In the genomic region with DNA sequence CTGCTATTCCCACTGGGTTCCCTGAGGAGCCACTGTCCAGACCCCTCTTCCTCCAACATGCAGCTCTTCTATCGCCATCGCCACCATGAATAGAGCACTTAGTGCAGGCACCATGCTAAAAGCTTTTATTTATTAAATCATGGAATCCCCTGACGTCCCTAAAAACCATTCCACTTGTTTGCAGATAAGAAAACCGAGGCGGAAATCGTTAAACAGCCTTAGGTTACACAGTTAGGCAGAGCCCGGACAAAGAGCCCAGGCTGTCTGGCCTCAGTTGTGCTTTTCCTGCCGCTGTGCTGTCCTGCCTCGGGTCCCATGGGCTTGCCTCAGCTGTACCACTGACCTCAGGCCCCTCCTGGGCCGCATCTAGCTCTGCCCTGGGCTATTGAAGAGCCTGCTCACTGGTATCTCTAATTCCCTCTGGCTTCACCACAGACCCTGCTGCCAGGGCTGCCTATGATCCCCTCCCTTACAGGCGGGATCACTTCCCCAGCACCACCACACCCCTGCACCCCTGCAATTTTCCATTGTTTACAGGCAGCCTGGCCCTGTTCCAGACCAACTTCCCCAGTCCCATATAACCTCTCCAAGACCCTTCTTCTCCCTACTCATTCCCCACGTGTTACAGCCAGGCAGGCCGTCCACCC, we compare ENCODE assay signal across 14 cellular contexts. TPM values are rescaled to one million over a fixed set of nuclear protein-coding genes. Genes with fewer than 3 reads are reported as not detected.
DNase-seq lines count a peak whose midpoint lies in the region; ATAC-seq and TF ChIP-seq lines count a peak whose summit lies in the region.
"Had no signal": no experiment of that assay in that cellular context is flagged by ENCODE, and none has a peak within 500 bp of the region (broad histone marks: within the 10 kb centered on the region; RNA-seq: fewer than 3 reads in every experiment).

No MANE protein-coding gene starts in this region.

- no peaks in the 10 kb centered on the region for H3K9me3 ChIP-seq in BLaER1 treated with 17β-estradiol and CSF1 and Interleukin-3, amounts not matched to agents 10 nM and 100 nM (replicated peaks in 1 of 11)
- H3K9me3 ChIP-seq in left ventricle myocardium inferior (replicated peaks) = no peaks in the 10 kb centered on the region
- H3K9me3 ChIP-seq: colonic mucosa had no signal

- no peaks in the 10 kb centered on the region for H3K9me3 Mint-ChIP-seq in activated T-helper 17 cell treated with anti-CD3 and anti-CD28 coated beads, Interleukin-2, amount 50 U/mL, for 72 hours
- H3K9me3 Mint-ChIP-seq: activated CD4-positive, alpha-beta T cell treated with anti-CD3 and anti-CD28 coated beads, Interleukin-2, amount 10 ng/mL, durations not matched to agents 24 days and 14 days; activated naive CD4-positive, alpha-beta T cell treated with anti-CD3 and anti-CD28 coated beads for 36 hours; nephron progenitor cell had no signal

- no peaks in the 10 kb centered on the region for H3K27me3 ChIP-seq in BLaER1 treated with 17β-estradiol and CSF1 and Interleukin-3, amounts not matched to agents 10 nM and 100 nM
- H3K27me3 ChIP-seq in left ventricle myocardium inferior (ENCODE audit: low read depth) = no peaks in the 10 kb centered on the region
- H3K27me3 ChIP-seq: colonic mucosa had no signal

- H3K36me3 Mint-ChIP-seq in activated T-helper 17 cell treated with anti-CD3 and anti-CD28 coated beads, Interleukin-2, amount 50 U/mL, for 72 hours (ENCODE audit: low read depth) = no peaks in the 10 kb centered on the region

- TF ChIP-seq CTCF in VCaP (conservative IDR thresholded peaks at IDR 0.05) (no peak), left ventricle myocardium inferior (IDR thresholded peaks at IDR 0.05; ENCODE audit: borderline replicate concordance) (no peak)

- no peak overlapping the region for H3K27ac Mint-ChIP-seq in activated T-helper 17 cell treated with anti-CD3 and anti-CD28 coated beads, Interleukin-2, amount 50 U/mL, for 72 hours
- H3K27ac Mint-ChIP-seq: activated CD4-positive, alpha-beta T cell treated with anti-CD3 and anti-CD28 coated beads, Interleukin-2, amount 10 ng/mL, durations not matched to agents 24 days and 14 days; activated naive CD4-positive, alpha-beta T cell treated with anti-CD3 and anti-CD28 coated beads for 36 hours; nephron progenitor cell had no signal

- intact Hi-C loops in left ventricle myocardium inferior (cut with micrococcal nuclease) (no loop called here), sciatic nerve (cut with DNase I) (no loop called here)

- no peak overlapping the region for H3K4me3 Mint-ChIP-seq in activated T-helper 17 cell treated with anti-CD3 and anti-CD28 coated beads, Interleukin-2, amount 50 U/mL, for 72 hours
- H3K4me3 Mint-ChIP-seq: activated CD4-positive, alpha-beta T cell treated with anti-CD3 and anti-CD28 coated beads, Interleukin-2, amount 10 ng/mL, durations not matched to agents 24 days and 14 days; activated naive CD4-positive, alpha-beta T cell treated with anti-CD3 and anti-CD28 coated beads for 36 hours; nephron progenitor cell had no signal

- 0 out of 22 replicates have a peak overlapping the region, but pooled peaks of 1 of the 11 experiments have one; percentile 49 for H3K9ac ChIP-seq in BLaER1 treated with 17β-estradiol and CSF1 and Interleukin-3, amounts not matched to agents 10 nM and 100 nM

- peak overlapping the region; percentile 20 to 75 (median 55); a peak in 21 of 22 replicates for H3K4me2 ChIP-seq in BLaER1 treated with 17β-estradiol and CSF1 and Interleukin-3, amounts not matched to agents 10 nM and 100 nM

- no peaks in the 10 kb centered on the region for H4K20me1 ChIP-seq in BLaER1 treated with 17β-estradiol and CSF1 and Interleukin-3, amounts not matched to agents 10 nM and 100 nM

- no peak overlapping the region for H3K4me3 ChIP-seq in BLaER1 treated with 17β-estradiol and CSF1 and Interleukin-3, amounts not matched to agents 10 nM and 100 nM
- H3K4me3 ChIP-seq in left ventricle myocardium inferior = peak overlapping the region; percentile 46
- H3K4me3 ChIP-seq: colonic mucosa had no signal

- H3K4me1 ChIP-seq in BLaER1 treated with 17β-estradiol and CSF1 and Interleukin-3, amounts not matched to agents 10 nM and 100 nM = peaks cover 11 to 52% (median 41%) of the 10 kb centered on the region in 10 experiments; a peak in 19 of 20 replicates
- peaks cover 73% of the 10 kb centered on the region for H3K4me1 ChIP-seq in left ventricle myocardium inferior
- H3K4me1 ChIP-seq: colonic mucosa had no signal

- peak; percentile 27 for DNase-seq in left ventricle myocardium inferior
- DNase-seq in sciatic nerve (ENCODE audit: low spot score) = no peak
- no peak for DNase-seq in NCI-H2227 treated with DMSO at 0.1 percent for 48 hours (lab: John Stamatoyannopoulos, UW)
- DNase-seq in activated gamma-delta T cell treated with Interleukin-2 at 50 U/mL for 16 hours = no peak
- DNase-seq: activated CD4-positive, alpha-beta T cell treated with anti-CD3 and anti-CD28 coated beads, Interleukin-2, amount 10 ng/mL, durations not matched to agents 24 days and 14 days; activated naive CD4-positive, alpha-beta T cell treated with anti-CD3 and anti-CD28 coated beads for 36 hours; C1 segment of cervical spinal cord; colonic mucosa; NCI-H146; nephron progenitor cell had no signal

- no peaks in the 10 kb centered on the region for H3K4me1 Mint-ChIP-seq in activated T-helper 17 cell treated with anti-CD3 and anti-CD28 coated beads, Interleukin-2, amount 50 U/mL, for 72 hours
- H3K4me1 Mint-ChIP-seq: activated CD4-positive, alpha-beta T cell treated with anti-CD3 and anti-CD28 coated beads, Interleukin-2, amount 10 ng/mL, durations not matched to agents 24 days and 14 days had no signal

- no peaks in the 10 kb centered on the region for H3K36me3 ChIP-seq in BLaER1 treated with 17β-estradiol and CSF1 and Interleukin-3, amounts not matched to agents 10 nM and 100 nM
- no peaks in the 10 kb centered on the region for H3K36me3 ChIP-seq in left ventricle myocardium inferior
- H3K36me3 ChIP-seq: colonic mucosa had no signal

- no peak overlapping the region for H3K27ac ChIP-seq in BLaER1 treated with 17β-estradiol and CSF1 and Interleukin-3, amounts not matched to agents 10 nM and 100 nM
- H3K27ac ChIP-seq in VCaP (peak overlapping the region; percentile 69), left ventricle myocardium inferior (replicated peaks) (peak overlapping the region; percentile 87)
- H3K27ac ChIP-seq: colonic mucosa had no signal

- H3K27me3 Mint-ChIP-seq in activated T-helper 17 cell treated with anti-CD3 and anti-CD28 coated beads, Interleukin-2, amount 50 U/mL, for 72 hours = peaks cover 9% of the 10 kb centered on the region

- ATAC-seq in sciatic nerve = peak; percentile 25
- ATAC-seq in activated T-helper 17 cell treated with anti-CD3 and anti-CD28 coated beads, Interleukin-2, amount 50 U/mL, for 72 hours (replicated peaks) = no peak
- no peak for ATAC-seq in GM21423 (IDR thresholded peaks at IDR 0.05; ENCODE audit: unreplicated experiment)

RNA-seq across cellular contexts. Expression of gene TUB, which starts 13.0 kb away (rescaled TPM):
- total RNA-seq in left ventricle myocardium inferior = 22.8 TPM
- total RNA-seq in sciatic nerve = 12.9 TPM
- under 1 TPM; 0.28 to 0.50 TPM for total RNA-seq in activated T-helper 17 cell treated with anti-CD3 and anti-CD28 coated beads, Interleukin-2, amount 50 U/mL, for 72 hours

Comparison
In these comparisons a context has a peak if more than half of its experiments do, and no peak if none do; other contexts are left out.
1. H3K27ac ChIP-seq: peak in VCaP (single experiment) and left ventricle myocardium inferior (single experiment); none in BLaER1 treated with 17β-estradiol and CSF1 and Interleukin-3, amounts not matched to agents 10 nM and 100 nM (0 of 11).